Comparison of ENCODE assay signal across 13 cellular contexts in the genomic region with DNA sequence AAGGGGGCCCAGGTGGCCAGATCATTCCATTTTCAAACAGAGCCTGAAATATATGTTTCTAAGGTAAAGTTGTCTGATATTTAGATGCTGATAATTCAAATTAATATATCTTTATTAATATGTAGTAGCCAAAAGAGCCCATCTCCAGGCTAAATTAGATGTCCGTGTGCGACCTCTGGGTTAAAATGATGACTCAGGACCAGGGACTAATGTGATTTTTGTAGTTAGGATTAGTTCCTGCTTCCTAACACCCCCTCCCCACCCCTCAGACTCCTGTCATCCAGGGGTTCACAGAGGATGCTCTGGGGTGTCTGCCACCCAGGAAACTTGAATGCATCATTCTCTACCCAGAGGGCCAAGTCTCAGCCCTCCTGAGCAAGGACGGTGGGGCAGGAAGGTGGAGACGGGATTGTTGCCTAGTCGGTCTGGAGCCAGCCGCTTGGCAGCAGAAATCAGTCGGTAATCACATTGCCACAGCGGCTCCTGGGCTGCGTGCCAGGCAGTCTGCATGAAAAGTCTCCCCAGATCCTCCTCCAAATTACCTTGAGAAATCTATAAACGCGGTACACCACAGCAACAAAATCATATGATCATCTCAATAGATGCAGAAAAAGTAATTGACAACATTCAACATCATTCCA. TPM values are rescaled to one million over a fixed set of nuclear protein-coding genes. Genes with fewer than 3 reads are reported as not detected.
A peak's percentile ranks its signal among the peaks of the same experiment; 100 is the strongest.
DNase-seq lines count a peak whose midpoint lies in the region; ATAC-seq and TF ChIP-seq lines count a peak whose summit lies in the region.
"Had no signal": no experiment of that assay in that cellular context is flagged by ENCODE, and none has a peak within 500 bp of the region (broad histone marks: within the 10 kb centered on the region; RNA-seq: fewer than 3 reads in every experiment).

No MANE protein-coding gene starts in this region.

- no peaks in the 10 kb centered on the region for H3K9me2 ChIP-seq in OCI-LY7 (ENCODE audit: insufficient read depth, low read length)

- no peak overlapping the region for H3K4me2 ChIP-seq in mammary epithelial cell (ENCODE audit: insufficient read depth, low read depth, low read length)
- no peak overlapping the region for H3K4me2 ChIP-seq in OCI-LY7 (ENCODE audit: low read length)
- H3K4me2 ChIP-seq: hepatocyte had no signal

- no TSS peak for BruUV-seq in mammary epithelial cell (replicated peaks; lab: Mats Ljungman, UMichigan)
- no TSS peak for BruUV-seq in OCI-LY7 (replicated peaks; lab: Mats Ljungman, UMichigan)

- no peaks in the 10 kb centered on the region for H3K79me2 ChIP-seq in mammary epithelial cell (ENCODE audit: insufficient read depth, low read length)
- H3K79me2 ChIP-seq in OCI-LY7 (ENCODE audit: insufficient read depth, low read depth, low read length), result no peaks in the 10 kb centered on the region
- H3K79me2 ChIP-seq: hepatocyte had no signal

- TF ChIP-seq CTCF in mammary epithelial cell (conservative IDR thresholded peaks at IDR 0.05 in 1 of 2, IDR thresholded peaks at IDR 0.05 in 1 of 2; ENCODE audit: extremely low read depth in 1 of 2, insufficient read depth in 1 of 2, low read depth in 1 of 2, low read length in 2 of 2) (no peak), OCI-LY7 (conservative IDR thresholded peaks at IDR 0.05; ENCODE audit: low read length) (no peak)

- intact Hi-C loops in mammary epithelial cell (cut with micrococcal nuclease), result no loop called here
- intact Hi-C loops in OCI-LY7 (cut with micrococcal nuclease; ENCODE audit: unreplicated experiment), result no loop called here

- 16% methylated on average over 10 of the region's 11 CpGs for WGBS in mammary epithelial cell (ENCODE audit: low coverage, missing lambda C conversion rate)

- H3K9me3 ChIP-seq in mammary epithelial cell (replicated peaks; ENCODE audit: insufficient read depth, low read length) (no peaks in the 10 kb centered on the region), OCI-LY7 (ENCODE audit: low read length) (no peaks in the 10 kb centered on the region), HAP-1 (no peaks in the 10 kb centered on the region)

- H3K36me3 ChIP-seq in mammary epithelial cell (ENCODE audit: insufficient read depth, low read length), result no peaks in the 10 kb centered on the region
- no peaks in the 10 kb centered on the region for H3K36me3 ChIP-seq in OCI-LY7 (ENCODE audit: insufficient read depth, low read length)
- H3K36me3 ChIP-seq in HAP-1 (replicated peaks), result no peaks in the 10 kb centered on the region

- no peak overlapping the region for H3K27ac ChIP-seq in mammary epithelial cell (ENCODE audit: insufficient read depth, low read depth, low read length)
- no peak overlapping the region for H3K27ac ChIP-seq in OCI-LY7 (ENCODE audit: low read depth, low read length, poor library complexity, severe bottlenecking)
- H3K27ac ChIP-seq: hepatocyte had no signal

- no peaks in the 10 kb centered on the region for H3K27me3 ChIP-seq in mammary epithelial cell (ENCODE audit: insufficient read depth, low read length)
- H3K27me3 ChIP-seq in HAP-1 (ENCODE audit: low read depth), result 0 out of 2 replicates have a peak, but pooled peaks cover 5% of the 10 kb centered on the region
- H3K27me3 ChIP-seq: hepatocyte had no signal

- no peak for ATAC-seq in GM19328 (IDR thresholded peaks at IDR 0.05; ENCODE audit: unreplicated experiment)
- ATAC-seq in GM21825 (IDR thresholded peaks at IDR 0.05; ENCODE audit: unreplicated experiment), result no peak

- dilution Hi-C loops in mammary epithelial cell (cut with HindIII; ENCODE audit: low sequenced_read_pairs), result loop anchor here (5.0 kb wide), 1 partner anchor 46 kb away; no protein-coding TSS in a partner anchor

- CTCF ChIA-PET in mammary epithelial cell (lab: Charles Lee; ENCODE audit: low non-redundant PET), result no interaction called here
- CTCF ChIA-PET in OCI-LY7 (lab: Charles Lee; ENCODE audit: unreplicated experiment), result no interaction called here

- H2AFZ ChIP-seq in mammary epithelial cell (ENCODE audit: low read depth, low read length) (peak overlapping the region; percentile 61), OCI-LY7 (ENCODE audit: low read length) (no peak overlapping the region)
- H2AFZ ChIP-seq: hepatocyte had no signal

- POLR2A ChIA-PET in OCI-LY7 (lab: Charles Lee), result no interaction called here

- peaks cover 19% of the 10 kb centered on the region for H3K4me1 ChIP-seq in mammary epithelial cell (ENCODE audit: insufficient read depth, low read length)
- H3K4me1 ChIP-seq in OCI-LY7 (ENCODE audit: insufficient read depth, low read length, poor library complexity, severe bottlenecking), result no peaks in the 10 kb centered on the region
- no peaks in the 10 kb centered on the region for H3K4me1 ChIP-seq in HAP-1

- no peak overlapping the region for H3K4me3 ChIP-seq in mammary epithelial cell (replicated peaks in 1 of 3; ENCODE audit: insufficient read depth in 1 of 3, low read depth in 2 of 3, low read length in 3 of 3)
- no peak overlapping the region for H3K4me3 ChIP-seq in OCI-LY7 (ENCODE audit: low read depth, low read length, poor library complexity, severe bottlenecking)
- H3K4me3 ChIP-seq in HAP-1, result no peak overlapping the region
- H3K4me3 ChIP-seq: hepatocyte had no signal

- H4K20me1 ChIP-seq in mammary epithelial cell (ENCODE audit: insufficient read depth, low read length), result no peaks in the 10 kb centered on the region
- H4K20me1 ChIP-seq in OCI-LY7 (ENCODE audit: insufficient read depth, low read length), result no peaks in the 10 kb centered on the region

- in situ Hi-C loops in mammary epithelial cell (cut with MboI; ENCODE audit: low sequenced_read_pairs in 2 of 2), result no loop called here
- in situ Hi-C loops in HAP-1 (cut with MboI; ENCODE audit: low sequenced_read_pairs), result no loop called here

- no peak overlapping the region for H3K9ac ChIP-seq in mammary epithelial cell (ENCODE audit: insufficient read depth, low read length)

- DNase-seq in DMS 273 treated with DMSO at 0.1 percent for 48 hours (lab: John Stamatoyannopoulos, UW) (peak; percentile 3), NCI-H2196 treated with DMSO at 0.1 percent for 48 hours (lab: John Stamatoyannopoulos, UW; ENCODE audit: unreplicated experiment) (peak; percentile 28), mammary epithelial cell (peak; percentile 39), midbrain (lab: John Stamatoyannopoulos, UW) (peak; percentile 48), OCI-LY7 (ENCODE audit: low spot score) (no peak), HAP-1 (ENCODE audit: low spot score in 2 of 2) (no peak)
- DNase-seq: activated naive CD4-positive, alpha-beta T cell treated with anti-CD3 and anti-CD28 coated beads, Interleukin-2, amount 50 U/mL, for 16 hours; NCI-H1417 treated with DMSO at 0.1 percent for 48 hours; stimulated activated naive CD4-positive, alpha-beta T cell treated with Interleukin-2 at 50 U/mL for 16 hours had no signal

RNA-seq across cellular contexts. Expression of a gene that starts 29.8 kb away (rescaled TPM):
- total RNA-seq in mammary epithelial cell (under 1 TPM in 1 of 2 donors, not detected in 1; 0.17 TPM), OCI-LY7 (2022) (not detected in 2 replicates)
- polyA plus RNA-seq in mammary epithelial cell, result 0.18 TPM
- 0.62 TPM for polyA minus RNA-seq in mammary epithelial cell
- total RNA-seq in OCI-LY7 (2014; rRNA removed; shearing (Covaris generic)), result not detected in 2 replicates
- total RNA-seq: hepatocyte, progenitor cell of endocrine pancreas had no signal
- polyA plus RNA-seq: hepatocyte had no signal

RNA-seq across cellular contexts. Expression of a gene that starts 59.3 kb away (rescaled TPM):
- total RNA-seq in mammary epithelial cell (10 to 100 TPM in 1 of 2 donors, 1 to 10 TPM in 1; 7.2 to 13.1 TPM), OCI-LY7 (2022) (12.7 and 13.0 TPM in 2 replicates)
- polyA plus RNA-seq in mammary epithelial cell, result 5.2 TPM
- polyA minus RNA-seq in mammary epithelial cell, result 28.0 TPM
- 4.2 and 4.7 TPM in 2 replicates for total RNA-seq in OCI-LY7 (2014; rRNA removed; shearing (Covaris generic))

Comparison
In these comparisons a context has a peak if more than half of its experiments do, and no peak if none do; other contexts are left out.
1. DNase-seq: peak in DMS 273 treated with DMSO at 0.1 percent for 48 hours (single experiment), NCI-H2196 treated with DMSO at 0.1 percent for 48 hours (single experiment), mammary epithelial cell (single experiment) and midbrain (single experiment); none in OCI-LY7 (single experiment) and HAP-1 (0 of 2).